Comparison of ENCODE assay signal across 1 cellular context in the genomic region with DNA sequence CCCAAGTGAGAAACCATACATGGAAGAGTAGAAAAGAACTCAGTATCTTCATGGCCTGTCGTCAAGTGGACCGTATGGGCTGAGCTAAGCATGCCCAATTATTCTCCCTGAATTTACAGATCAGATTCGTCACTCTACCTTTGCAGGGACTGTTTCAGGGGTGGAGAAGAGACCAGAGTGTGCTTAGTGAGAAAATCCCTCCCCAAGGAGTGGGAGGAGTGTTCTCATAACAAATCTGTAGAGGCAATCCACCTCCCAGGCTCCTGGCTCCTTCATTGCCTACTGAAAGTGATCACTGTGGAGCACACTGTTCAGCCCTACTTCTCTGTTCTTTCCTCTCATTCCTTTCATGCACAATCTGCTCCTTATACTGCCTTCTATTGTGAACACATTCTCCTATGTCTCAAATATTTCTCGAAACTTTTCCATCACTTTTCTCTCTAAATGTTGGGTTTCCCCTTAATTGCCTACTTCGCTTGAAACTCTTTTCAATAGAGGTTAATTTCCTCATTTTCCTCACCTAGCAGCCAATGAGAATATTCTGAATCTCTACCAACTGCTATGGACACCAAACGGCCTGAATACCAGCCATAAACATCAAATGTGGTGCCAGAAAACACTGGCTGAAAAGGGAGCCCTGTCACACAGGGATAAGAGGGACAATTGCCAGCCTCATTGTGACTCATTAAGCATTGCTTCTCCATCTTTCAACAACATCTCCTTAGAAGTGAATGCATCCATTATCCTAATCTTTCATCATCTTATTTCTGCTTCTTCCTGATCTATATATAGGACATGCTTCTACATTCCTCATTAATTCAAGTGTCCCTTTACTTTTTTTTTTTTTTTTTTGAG.
TF ChIP-seq lines count a peak whose summit lies in the region.

No MANE protein-coding gene starts in this region.

TF ChIP-seq in SK-N-SH, 30 proteins besides CTCF, POLR2A, EP300 and RAD21 (continued from another document):
- TF ChIP-seq, protein P1, sequence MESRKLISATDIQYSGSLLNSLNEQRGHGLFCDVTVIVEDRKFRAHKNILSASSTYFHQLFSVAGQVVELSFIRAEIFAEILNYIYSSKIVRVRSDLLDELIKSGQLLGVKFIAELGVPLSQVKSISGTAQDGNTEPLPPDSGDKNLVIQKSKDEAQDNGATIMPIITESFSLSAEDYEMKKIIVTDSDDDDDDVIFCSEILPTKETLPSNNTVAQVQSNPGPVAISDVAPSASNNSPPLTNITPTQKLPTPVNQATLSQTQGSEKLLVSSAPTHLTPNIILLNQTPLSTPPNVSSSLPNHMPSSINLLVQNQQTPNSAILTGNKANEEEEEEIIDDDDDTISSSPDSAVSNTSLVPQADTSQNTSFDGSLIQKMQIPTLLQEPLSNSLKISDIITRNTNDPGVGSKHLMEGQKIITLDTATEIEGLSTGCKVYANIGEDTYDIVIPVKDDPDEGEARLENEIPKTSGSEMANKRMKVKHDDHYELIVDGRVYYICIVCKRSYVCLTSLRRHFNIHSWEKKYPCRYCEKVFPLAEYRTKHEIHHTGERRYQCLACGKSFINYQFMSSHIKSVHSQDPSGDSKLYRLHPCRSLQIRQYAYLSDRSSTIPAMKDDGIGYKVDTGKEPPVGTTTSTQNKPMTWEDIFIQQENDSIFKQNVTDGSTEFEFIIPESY (IDR thresholded peaks at IDR 0.05; ENCODE audit: borderline replicate concordance, low read depth) = no peak
- no peak for TF ChIP-seq TAF1 (IDR thresholded peaks at IDR 0.05; ENCODE audit: borderline replicate concordance, low read depth, low read length)
- TF ChIP-seq TCF12 (IDR thresholded peaks at IDR 0.05) = no peak
